1 cellular context compared by ENCODE assay signal in genomic region chr2:63569740-63570139, GRCh38.
TF ChIP-seq lines count a peak whose summit lies in the region.

No MANE protein-coding gene starts in this region.

TF ChIP-seq in H1, 55 proteins besides CTCF, POLR2A, EP300 and RAD21:
- TF ChIP-seq USF2 (IDR thresholded peaks at IDR 0.05; ENCODE audit: low read length) = no peak
- no peak for TF ChIP-seq CHD2 (IDR thresholded peaks at IDR 0.05; ENCODE audit: low read length)
- TF ChIP-seq CREB1 (IDR thresholded peaks at IDR 0.05) = no peak
- TF ChIP-seq CTBP2 (IDR thresholded peaks at IDR 0.05; ENCODE audit: borderline replicate concordance, insufficient read depth, insufficient read length, low read length) = no peak
- TF ChIP-seq YY1 (IDR thresholded peaks at IDR 0.05; ENCODE audit: low read depth, low read length) = no peak
- TF ChIP-seq MAFK (IDR thresholded peaks at IDR 0.05; ENCODE audit: low read depth, low read length) = no peak
- TF ChIP-seq ATF3 (IDR thresholded peaks at IDR 0.05; ENCODE audit: insufficient read depth, low read depth, low read length) = no peak
- TF ChIP-seq JUN (IDR thresholded peaks at IDR 0.05; ENCODE audit: low read depth, low read length) = no peak
